10 cellular contexts compared by ENCODE assay signal in the genomic region with DNA sequence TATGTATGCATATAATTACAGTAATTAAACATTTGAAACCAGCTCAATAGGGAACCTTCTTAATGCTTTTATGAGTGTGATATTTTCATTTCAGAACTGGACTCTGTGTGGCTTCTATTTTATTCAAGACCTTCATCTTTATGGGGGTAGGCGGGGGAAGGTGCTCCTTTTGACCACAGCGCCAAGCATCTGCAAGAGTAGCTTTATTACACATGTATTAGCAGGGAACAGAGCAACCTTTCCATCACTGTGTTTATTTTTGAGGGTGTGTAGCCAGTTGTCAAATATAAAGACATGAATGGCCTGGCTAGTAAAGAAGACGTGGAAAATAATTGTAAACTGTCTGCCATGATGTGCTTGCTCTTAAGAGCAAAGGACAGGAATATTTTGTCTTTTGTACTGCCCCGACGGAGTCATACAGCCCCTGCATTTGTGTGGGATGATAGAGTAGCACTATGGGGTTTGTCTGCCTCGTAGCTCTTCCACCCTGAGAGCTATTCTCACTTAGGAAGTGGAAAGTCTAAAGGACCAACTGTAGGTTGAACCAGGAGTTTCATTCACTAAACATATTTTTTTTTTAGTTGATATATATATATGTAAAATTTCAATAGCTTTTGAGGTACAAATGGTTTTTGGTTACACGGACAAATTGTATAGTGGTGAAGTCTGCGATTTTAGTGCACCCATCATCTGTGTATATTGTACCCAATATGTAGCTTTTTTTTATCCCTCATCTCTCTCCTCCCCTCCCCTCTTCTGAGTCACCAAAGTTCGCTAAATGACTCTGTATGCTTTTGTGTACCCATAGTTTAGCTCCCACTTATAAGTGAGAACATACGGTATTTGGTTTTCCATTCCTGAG.
DNase-seq lines count a peak whose midpoint lies in the region; ATAC-seq, FAIRE-seq and TF ChIP-seq lines count a peak whose summit lies in the region.
"Had no signal": no experiment of that assay in that cellular context is flagged by ENCODE, and none has a peak within 500 bp of the region (broad histone marks: within the 10 kb centered on the region; RNA-seq: fewer than 3 reads in every experiment).

No MANE protein-coding gene starts in this region.

- TF ChIP-seq POLR2A in H54 (IDR thresholded peaks at IDR 0.05; ENCODE audit: low read depth, low read length), result no peak

- DNase-seq in activated CD4-positive, alpha-beta T cell treated with anti-CD3 and anti-CD28 coated beads for 48 hours, result peak; percentile 22
- DNase-seq in activated CD4-positive, alpha-beta T cell treated with anti-CD3 and anti-CD28 coated beads for 4 hours, result no peak
- DNase-seq in NCI-H146 (lab: John Stamatoyannopoulos, UW) (peak; percentile 81), smooth muscle cell (lab: John Stamatoyannopoulos, UW; ENCODE audit: unreplicated experiment) (no peak), H54 (ENCODE audit: insufficient read length, low spot score) (no peak)
- no peak for DNase-seq in activated naive CD8-positive, alpha-beta T cell treated with anti-CD3 and anti-CD28 coated beads, Interleukin-2, amount 50 U/mL, for 24 hours

- ATAC-seq in activated naive CD8-positive, alpha-beta T cell treated with anti-CD3 and anti-CD28 coated beads, Interleukin-2, amount 50 U/mL, for 24 hours, result peak; percentile 72
- no peak for ATAC-seq in stimulated activated memory B cell treated with anti-CD40 and anti-IgM and Interleukin-4, amounts not matched to agents 10 μg/mL and 1 μg/mL and 100 μg/mL, for 72 hours
- ATAC-seq in GM21447 (IDR thresholded peaks at IDR 0.05; ENCODE audit: unreplicated experiment), result no peak

- 85% methylated on average over 10 of the region's 10 CpGs for WGBS in smooth muscle cell (ENCODE audit: low lambda C conversion rate)

- no peaks in the 10 kb centered on the region for H3K27me3 Mint-ChIP-seq in activated naive CD8-positive, alpha-beta T cell treated with anti-CD3 and anti-CD28 coated beads, Interleukin-2, amount 50 U/mL, for 24 hours
- peaks cover 18% of the 10 kb centered on the region for H3K27me3 Mint-ChIP-seq in stimulated activated memory B cell treated with anti-CD40 and anti-IgM and Interleukin-4, amounts not matched to agents 10 μg/mL and 1 μg/mL and 100 μg/mL, for 72 hours

- H3K36me3 Mint-ChIP-seq in activated naive CD8-positive, alpha-beta T cell treated with anti-CD3 and anti-CD28 coated beads, Interleukin-2, amount 50 U/mL, for 24 hours (ENCODE audit: low read depth), result peaks cover 4% of the 10 kb centered on the region
- peaks cover 16% of the 10 kb centered on the region for H3K36me3 Mint-ChIP-seq in stimulated activated memory B cell treated with anti-CD40 and anti-IgM and Interleukin-4, amounts not matched to agents 10 μg/mL and 1 μg/mL and 100 μg/mL, for 72 hours

- no peaks in the 10 kb centered on the region for H3K9me3 ChIP-seq in smooth muscle cell (replicated peaks; ENCODE audit: low read depth)

- H3K4me3 Mint-ChIP-seq in activated naive CD8-positive, alpha-beta T cell treated with anti-CD3 and anti-CD28 coated beads, Interleukin-2, amount 50 U/mL, for 24 hours, result peak overlapping the region; percentile 58
- H3K4me3 Mint-ChIP-seq in stimulated activated memory B cell treated with anti-CD40 and anti-IgM and Interleukin-4, amounts not matched to agents 10 μg/mL and 1 μg/mL and 100 μg/mL, for 72 hours, result no peak overlapping the region
- H3K4me3 Mint-ChIP-seq: neural crest cell had no signal

- H3K4me3 ChIP-seq in smooth muscle cell, result no peak overlapping the region

- H3K27ac ChIP-seq in smooth muscle cell (ENCODE audit: low read depth), result no peak overlapping the region

- no peak overlapping the region for H3K9ac ChIP-seq in smooth muscle cell (ENCODE audit: low read depth)

- H4K20me1 ChIP-seq in smooth muscle cell (ENCODE audit: low read depth), result peaks cover 9% of the 10 kb centered on the region

- no peaks in the 10 kb centered on the region for H3K27me3 ChIP-seq in smooth muscle cell (ENCODE audit: low read depth)

- H3K36me3 ChIP-seq in smooth muscle cell (ENCODE audit: low read depth), result no peaks in the 10 kb centered on the region

- no peaks in the 10 kb centered on the region for H3F3A ChIP-seq in smooth muscle cell (ENCODE audit: low read depth)

- peak overlapping the region; percentile 90 for H3K27ac Mint-ChIP-seq in activated naive CD8-positive, alpha-beta T cell treated with anti-CD3 and anti-CD28 coated beads, Interleukin-2, amount 50 U/mL, for 24 hours
- peak overlapping the region; percentile 62 for H3K27ac Mint-ChIP-seq in stimulated activated memory B cell treated with anti-CD40 and anti-IgM and Interleukin-4, amounts not matched to agents 10 μg/mL and 1 μg/mL and 100 μg/mL, for 72 hours

- peaks cover 12% of the 10 kb centered on the region for H3K4me1 ChIP-seq in smooth muscle cell (ENCODE audit: low read depth)

- peaks cover 70% of the 10 kb centered on the region for H3K4me1 Mint-ChIP-seq in activated naive CD8-positive, alpha-beta T cell treated with anti-CD3 and anti-CD28 coated beads, Interleukin-2, amount 50 U/mL, for 24 hours
- peaks cover 53% of the 10 kb centered on the region for H3K4me1 Mint-ChIP-seq in stimulated activated memory B cell treated with anti-CD40 and anti-IgM and Interleukin-4, amounts not matched to agents 10 μg/mL and 1 μg/mL and 100 μg/mL, for 72 hours
- H3K4me1 Mint-ChIP-seq: neural crest cell had no signal

- H2AFZ ChIP-seq in smooth muscle cell (ENCODE audit: low read depth), result no peak overlapping the region

- no peak overlapping the region for H3K4me2 ChIP-seq in smooth muscle cell

- H3K9me3 Mint-ChIP-seq in activated naive CD8-positive, alpha-beta T cell treated with anti-CD3 and anti-CD28 coated beads, Interleukin-2, amount 50 U/mL, for 24 hours, result peaks cover 15% of the 10 kb centered on the region
- peaks cover 8% of the 10 kb centered on the region for H3K9me3 Mint-ChIP-seq in stimulated activated memory B cell treated with anti-CD40 and anti-IgM and Interleukin-4, amounts not matched to agents 10 μg/mL and 1 μg/mL and 100 μg/mL, for 72 hours

- H3K79me2 ChIP-seq in smooth muscle cell (ENCODE audit: low read depth), result peaks cover 39% of the 10 kb centered on the region

- TF ChIP-seq CTCF in smooth muscle cell (IDR thresholded peaks at IDR 0.05; ENCODE audit: borderline replicate concordance, insufficient read depth, poor library complexity, severe bottlenecking), result no peak

- no peak for FAIRE-seq in H54 (lab: Jason Lieb, UNC)
- FAIRE-seq: GM12891 had no signal

Comparison
In these comparisons a context has a peak if more than half of its experiments do, and no peak if none do; other contexts are left out.
1. DNase-seq: peak in activated CD4-positive, alpha-beta T cell treated with anti-CD3 and anti-CD28 coated beads for 48 hours (single experiment) and NCI-H146 (single experiment); none in activated CD4-positive, alpha-beta T cell treated with anti-CD3 and anti-CD28 coated beads for 4 hours (0 of 2), activated naive CD8-positive, alpha-beta T cell treated with anti-CD3 and anti-CD28 coated beads, Interleukin-2, amount 50 U/mL, for 24 hours (single experiment), smooth muscle cell (single experiment) and H54 (single experiment).